9 cellular contexts compared by ENCODE assay signal in the genomic region with DNA sequence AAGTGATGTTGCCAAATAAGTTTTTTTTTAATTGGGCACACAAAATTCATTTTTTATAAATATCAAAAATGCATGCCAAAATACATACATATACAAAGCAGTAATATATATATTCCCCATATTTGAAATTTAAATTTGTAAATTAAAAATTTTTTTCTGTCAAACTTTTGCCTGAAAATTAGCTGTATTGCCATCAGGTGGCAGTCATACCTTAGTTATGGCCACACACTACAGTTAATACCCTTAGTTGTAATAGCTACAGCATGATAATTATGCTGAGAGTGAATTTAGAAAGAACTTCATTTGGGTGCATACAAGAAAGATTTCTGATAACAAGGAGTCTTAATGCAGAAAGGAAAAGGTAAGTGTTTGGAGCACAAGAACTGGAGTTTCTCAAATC. TPM values are rescaled to one million over a fixed set of nuclear protein-coding genes. Genes with fewer than 3 reads are reported as not detected.
A peak's percentile ranks its signal among the peaks of the same experiment; 100 is the strongest.
DNase-seq lines count a peak whose midpoint lies in the region; ATAC-seq and TF ChIP-seq lines count a peak whose summit lies in the region.
"Had no signal": no experiment of that assay in that cellular context is flagged by ENCODE, and none has a peak within 500 bp of the region (broad histone marks: within the 10 kb centered on the region; RNA-seq: fewer than 3 reads in every experiment).

No MANE protein-coding gene starts in this region.

- no peak overlapping the region for H3K4me2 ChIP-seq in OCI-LY1 (ENCODE audit: low read length)

- TF ChIP-seq CTCF in AG09309 (IDR thresholded peaks at IDR 0.05; ENCODE audit: control insufficient read depth, insufficient read depth, low read depth, low read length, missing control alignments) (peak; percentile 19), GM10248 (IDR thresholded peaks at IDR 0.05; ENCODE audit: control extremely low read depth, extremely low read depth, low read depth, missing control alignments) (peak; percentile 39), OCI-LY1 (IDR thresholded peaks at IDR 0.05; ENCODE audit: low read length) (peak; percentile 48), fibroblast of the aortic adventitia (IDR thresholded peaks at IDR 0.05; ENCODE audit: insufficient read depth, low read length) (peak; percentile 35), mucosa of descending colon (IDR thresholded peaks at IDR 0.05) (no peak)

- H3K4me3 ChIP-seq in AG09309 (ENCODE audit: control insufficient read depth, low read depth, low read length) (no peak overlapping the region), OCI-LY1 (ENCODE audit: low read depth, low read length, poor library complexity, severe bottlenecking) (no peak overlapping the region), fibroblast of the aortic adventitia (ENCODE audit: low read depth, low read length) (no peak overlapping the region), mucosa of descending colon (no peak overlapping the region)

- H3K4me1 ChIP-seq in OCI-LY1 (ENCODE audit: insufficient read depth, low read length, severe bottlenecking) (no peaks in the 10 kb centered on the region), mucosa of descending colon (ENCODE audit: low read depth) (no peaks in the 10 kb centered on the region)

- H4K20me1 ChIP-seq in OCI-LY1 (ENCODE audit: insufficient read depth, low read length), result no peaks in the 10 kb centered on the region

- H3K9me3 ChIP-seq in OCI-LY1 (ENCODE audit: low read length) (no peaks in the 10 kb centered on the region), mucosa of descending colon (no peaks in the 10 kb centered on the region)

- POLR2A ChIA-PET in GM10248 (lab: Yijun Ruan, JAX), result no interaction called here

- CTCF ChIA-PET in GM10248 (lab: Yijun Ruan, JAX), result interaction anchor here (0.8 to 3.8 kb wide), 18 partner anchors 12 to 493 kb away, joined by 3 to 41 read pairs (median 4); a partner anchor contains a TSS

- peaks cover 9% of the 10 kb centered on the region; the same call in 1 of the 2 replicates for H3K36me3 ChIP-seq in OCI-LY1 (ENCODE audit: insufficient read depth, low read length)
- H3K36me3 ChIP-seq in mucosa of descending colon (ENCODE audit: low read depth), result no peaks in the 10 kb centered on the region

- H2AFZ ChIP-seq in OCI-LY1 (ENCODE audit: low read length), result no peak overlapping the region

- no peak for DNase-seq in AG09309 (ENCODE audit: low read depth)
- peak; percentile 11 for DNase-seq in GM10248 (ENCODE audit: extremely low spot score)
- DNase-seq in fibroblast of the aortic adventitia (ENCODE audit: low read depth), result peak; percentile 40
- no peak for DNase-seq in NCI-H2029 treated with DMSO at 0.1 percent for 48 hours (lab: John Stamatoyannopoulos, UW)
- DNase-seq in hippocampal formation (lab: John Stamatoyannopoulos, UW), result no peak
- DNase-seq in mucosa of descending colon, result no peak
- DNase-seq: kidney glomerular epithelial cell had no signal

- no peak overlapping the region for H3K27ac ChIP-seq in OCI-LY1 (ENCODE audit: low read depth, low read length, poor library complexity, severe bottlenecking)

- H3K9me2 ChIP-seq in OCI-LY1 (ENCODE audit: low read depth, low read length), result no peaks in the 10 kb centered on the region

- intact Hi-C loops in mucosa of descending colon (cut with DNase I, micrococcal nuclease), result no loop called here

- no peaks in the 10 kb centered on the region for H3F3A ChIP-seq in OCI-LY1 (ENCODE audit: insufficient read depth, low read length)

- ATAC-seq in mucosa of descending colon, result no peak
- no peak for ATAC-seq in GM21381 (IDR thresholded peaks at IDR 0.05; ENCODE audit: unreplicated experiment)

- no peak overlapping the region for H3K9ac ChIP-seq in OCI-LY1 (ENCODE audit: low read length)

- H3K79me2 ChIP-seq in OCI-LY1 (ENCODE audit: insufficient read depth, low read length), result no peaks in the 10 kb centered on the region

- no peaks in the 10 kb centered on the region for H3K27me3 ChIP-seq in OCI-LY1 (ENCODE audit: insufficient read depth, low read length)

RNA-seq across cellular contexts. Expression of a gene that starts 46.2 kb away (rescaled TPM):
- total RNA-seq in fibroblast of the aortic adventitia (ENCODE audit: low replicate concordance) (2.8 and 8.0 TPM in 2 replicates), mucosa of descending colon (10 to 100 TPM in 2 of 3 donors, 1 to 10 TPM in 1; 7.5 to 13.8 (median 10.5) TPM)

Comparison
In these comparisons a context has a peak if more than half of its experiments do, and no peak if none do; other contexts are left out.
1. DNase-seq: peak in GM10248 (single experiment) and fibroblast of the aortic adventitia (single experiment); none in AG09309 (single experiment), NCI-H2029 treated with DMSO at 0.1 percent for 48 hours (single experiment), hippocampal formation (0 of 2) and mucosa of descending colon (0 of 3).